ENCODE assay signal across 13 cellular contexts in genomic region chr7:545470-545869, GRCh38. TPM values are rescaled to one million over a fixed set of nuclear protein-coding genes. Genes with fewer than 3 reads are reported as not detected.
A peak's percentile ranks its signal among the peaks of the same experiment; 100 is the strongest.
DNase-seq lines count a peak whose midpoint lies in the region; ATAC-seq and TF ChIP-seq lines count a peak whose summit lies in the region.
"Had no signal": no experiment of that assay in that cellular context is flagged by ENCODE, and none has a peak within 500 bp of the region (broad histone marks: within the 10 kb centered on the region; RNA-seq: fewer than 3 reads in every experiment).

No MANE protein-coding gene starts in this region.

- TF ChIP-seq CTCF in left ventricle myocardium inferior (IDR thresholded peaks at IDR 0.05; ENCODE audit: borderline replicate concordance), result no peak
- TF ChIP-seq CTCF in RWPE1 (conservative IDR thresholded peaks at IDR 0.05; ENCODE audit: low read depth), result no peak
- no peak for TF ChIP-seq CTCF in lower lobe of right lung (IDR thresholded peaks at IDR 0.05)
- no peak for TF ChIP-seq CTCF in mesothelial cell of epicardium (IDR thresholded peaks at IDR 0.05; ENCODE audit: unreplicated experiment)

- peaks cover 5% of the 10 kb centered on the region for H3K9me3 Mint-ChIP-seq in mesothelial cell of epicardium
- H3K9me3 Mint-ChIP-seq: H9 had no signal

- POLR2A ChIA-PET in RWPE1 (lab: Yijun Ruan, JAX; ENCODE audit: low non-redundant PET), result no interaction called here

- H3K27ac ChIP-seq in right cardiac atrium (ENCODE audit: low read length), result no peak overlapping the region
- no peak overlapping the region for H3K27ac ChIP-seq in left ventricle myocardium inferior (replicated peaks)
- H3K27ac ChIP-seq in RWPE1, result 0 out of 2 replicates have a peak overlapping the region, but pooled peaks have one; percentile 17
- no peak overlapping the region for H3K27ac ChIP-seq in lower lobe of right lung
- H3K27ac ChIP-seq: BLaER1 treated with 17β-estradiol and CSF1 and Interleukin-3, amounts not matched to agents 10 nM and 100 nM had no signal

- H3K4me1 Mint-ChIP-seq in mesothelial cell of epicardium, result peaks cover 8% of the 10 kb centered on the region

- H3K9me3 ChIP-seq in right cardiac atrium (ENCODE audit: control insufficient read depth, low read length) (no peaks in the 10 kb centered on the region), left ventricle myocardium inferior (replicated peaks) (peaks cover 5% of the 10 kb centered on the region), lower lobe of right lung (no peaks in the 10 kb centered on the region)

- no peaks in the 10 kb centered on the region for H3K27me3 ChIP-seq in right cardiac atrium (ENCODE audit: control insufficient read depth, insufficient read depth)
- H3K27me3 ChIP-seq in left ventricle myocardium inferior (ENCODE audit: low read depth), result no peaks in the 10 kb centered on the region
- no peaks in the 10 kb centered on the region for H3K27me3 ChIP-seq in lower lobe of right lung (ENCODE audit: low read depth)

- peaks cover 11% of the 10 kb centered on the region for H3K36me3 Mint-ChIP-seq in mesothelial cell of epicardium

- CTCF ChIA-PET in RWPE1 (lab: Yijun Ruan, JAX), result interaction anchor here (0.6 to 0.7 kb wide), 3 partner anchors 9 to 1813 kb away, joined by 3 to 4 read pairs (median 4); no protein-coding TSS in a partner anchor

- H3K4me3 Mint-ChIP-seq in mesothelial cell of epicardium, result no peak overlapping the region
- H3K4me3 Mint-ChIP-seq: B cell; CD8-positive, alpha-beta T cell; H9 had no signal

- H3K27me3 Mint-ChIP-seq in mesothelial cell of epicardium (ENCODE audit: low read depth), result no peaks in the 10 kb centered on the region
- H3K27me3 Mint-ChIP-seq: B cell had no signal

- H3K4me1 ChIP-seq in right cardiac atrium (ENCODE audit: control insufficient read depth, insufficient read depth, low read length) (no peaks in the 10 kb centered on the region), left ventricle myocardium inferior (peaks cover 11% of the 10 kb centered on the region), lower lobe of right lung (no peaks in the 10 kb centered on the region)

- WGBS in right cardiac atrium, result 79% methylated on average over 16 of the region's 16 CpGs

- H3K36me3 ChIP-seq in left ventricle myocardium inferior, result no peaks in the 10 kb centered on the region
- peaks cover 3% of the 10 kb centered on the region for H3K36me3 ChIP-seq in lower lobe of right lung
- H3K36me3 ChIP-seq: BLaER1 treated with 17β-estradiol and CSF1 and Interleukin-3, amounts not matched to agents 10 nM and 100 nM had no signal

- DNase-seq in right cardiac atrium, result peak; percentile 3 to 19 (median 13)
- no peak for DNase-seq in left ventricle myocardium inferior
- no peak for DNase-seq in RWPE1 (ENCODE audit: low spot score)
- DNase-seq in lower lobe of right lung, result peak; percentile 6
- DNase-seq in mesothelial cell of epicardium (ENCODE audit: low spot score in 2 of 2, unreplicated experiment in 2 of 2), result no peak
- no peak for DNase-seq in activated CD4-positive, alpha-beta T cell treated with anti-CD3 and anti-CD28 coated beads for 48 hours
- DNase-seq: Calu3; CD8-positive, alpha-beta T cell; DMS79 treated with DMSO at 0.1 percent for 48 hours; GF-D8; H9 had no signal

- intact Hi-C loops in right cardiac atrium (cut with DNase I) (no loop called here), left ventricle myocardium inferior (cut with micrococcal nuclease) (no loop called here), lower lobe of right lung (cut with DNase I) (no loop called here)

- no peak overlapping the region for H3K27ac Mint-ChIP-seq in mesothelial cell of epicardium
- H3K27ac Mint-ChIP-seq: B cell; CD8-positive, alpha-beta T cell; H9 had no signal

- H3K4me3 ChIP-seq in right cardiac atrium (ENCODE audit: low read length) (no peak overlapping the region), left ventricle myocardium inferior (no peak overlapping the region), lower lobe of right lung (no peak overlapping the region)
- H3K4me3 ChIP-seq: BLaER1 treated with 17β-estradiol and CSF1 and Interleukin-3, amounts not matched to agents 10 nM and 100 nM had no signal

- ATAC-seq in right cardiac atrium (no peak), lower lobe of right lung (no peak)
- ATAC-seq: CD8-positive, alpha-beta T cell had no signal

RNA-seq across cellular contexts. Expression of gene PDGFA, which starts 25.8 kb away (rescaled TPM):
- total RNA-seq in right cardiac atrium, result 10 to 100 TPM; 32.2 to 44.3 (median 38.4) TPM
- 18.3 TPM for polyA plus RNA-seq in right cardiac atrium
- 26.0 TPM for total RNA-seq in left ventricle myocardium inferior
- 27.1 TPM for total RNA-seq in lower lobe of right lung
- total RNA-seq in mesothelial cell of epicardium, result 74.0 to 78.8 TPM (median 75.3 TPM) in 3 replicates

Comparison
In these comparisons a context has a peak if more than half of its experiments do, and no peak if none do; other contexts are left out.
1. DNase-seq: peak in right cardiac atrium (3 of 3) and lower lobe of right lung (single experiment); none in left ventricle myocardium inferior (single experiment), RWPE1 (single experiment), mesothelial cell of epicardium (0 of 2) and activated CD4-positive, alpha-beta T cell treated with anti-CD3 and anti-CD28 coated beads for 48 hours (single experiment).